Comparison of ENCODE assay signal across 8 cellular contexts in the genomic region with DNA sequence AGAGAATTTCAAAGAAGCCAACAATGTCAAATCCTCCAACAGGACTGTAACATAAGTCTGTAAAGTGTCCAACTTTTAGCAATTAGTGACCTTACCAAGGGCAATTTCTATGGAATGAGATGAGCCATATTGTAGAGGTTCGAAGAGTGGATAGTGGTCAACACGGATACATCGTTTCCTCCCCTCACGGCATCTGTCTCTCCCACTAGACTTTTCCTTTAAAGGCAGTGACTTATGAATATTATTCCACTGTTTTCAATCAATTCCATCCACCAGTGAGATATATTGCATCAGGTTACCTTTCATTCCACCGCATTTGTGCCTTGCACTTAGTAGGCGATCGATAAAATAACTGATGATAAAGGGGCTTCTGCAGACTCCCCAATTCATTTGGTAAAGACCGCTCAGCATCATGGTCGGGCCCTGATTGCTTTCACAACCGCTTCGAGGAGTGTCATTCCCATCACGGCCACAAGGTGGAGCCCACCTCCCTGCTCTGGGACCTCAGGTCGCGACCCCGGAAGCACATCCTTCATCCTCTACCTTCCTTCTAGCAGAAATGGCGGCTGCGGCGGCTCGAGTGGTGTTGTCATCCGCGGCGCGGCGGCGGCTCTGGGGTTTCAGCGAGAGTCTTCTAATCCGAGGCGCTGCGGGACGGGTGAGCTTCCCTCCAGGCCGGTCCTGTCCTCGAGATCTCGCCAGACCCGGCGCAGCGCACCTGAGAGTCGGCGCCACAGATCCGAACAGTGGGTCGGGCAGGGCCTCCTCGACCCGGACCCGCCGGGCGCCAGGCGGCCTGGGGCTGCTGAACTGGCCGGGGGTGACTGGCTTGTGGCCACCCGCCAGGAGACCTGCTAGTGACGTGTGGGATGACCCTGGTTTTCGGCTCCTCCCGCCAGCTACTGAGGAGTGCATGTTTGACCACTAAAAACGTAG. TPM values are rescaled to one million over a fixed set of nuclear protein-coding genes. Genes with fewer than 3 reads are reported as not detected.
DNase-seq lines count a peak whose midpoint lies in the region; ATAC-seq and TF ChIP-seq lines count a peak whose summit lies in the region.

A gene with protein sequence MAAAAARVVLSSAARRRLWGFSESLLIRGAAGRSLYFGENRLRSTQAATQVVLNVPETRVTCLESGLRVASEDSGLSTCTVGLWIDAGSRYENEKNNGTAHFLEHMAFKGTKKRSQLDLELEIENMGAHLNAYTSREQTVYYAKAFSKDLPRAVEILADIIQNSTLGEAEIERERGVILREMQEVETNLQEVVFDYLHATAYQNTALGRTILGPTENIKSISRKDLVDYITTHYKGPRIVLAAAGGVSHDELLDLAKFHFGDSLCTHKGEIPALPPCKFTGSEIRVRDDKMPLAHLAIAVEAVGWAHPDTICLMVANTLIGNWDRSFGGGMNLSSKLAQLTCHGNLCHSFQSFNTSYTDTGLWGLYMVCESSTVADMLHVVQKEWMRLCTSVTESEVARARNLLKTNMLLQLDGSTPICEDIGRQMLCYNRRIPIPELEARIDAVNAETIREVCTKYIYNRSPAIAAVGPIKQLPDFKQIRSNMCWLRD (plus strand): TSS at position 535 of the 936 bp plus-strand sequence. CDS start 25 bp downstream, at position 560.

- peak; percentile 70 for TF ChIP-seq RAD21 in Ishikawa (IDR thresholded peaks at IDR 0.05; ENCODE audit: low read depth)

- DNase-seq in DMS53 (lab: John Stamatoyannopoulos, UW): peak; percentile 97
- peak; percentile 29 for DNase-seq in OCI-M2 (lab: John Stamatoyannopoulos, UW; ENCODE audit: unreplicated experiment)
- peak; percentile 91 for DNase-seq in activated T-cell treated with anti-CD3 and anti-CD28 coated beads for 48 hours (ENCODE audit: low read depth)
- DNase-seq in epithelial cell of prostate (ENCODE audit: low read depth, low spot score): peak; percentile 40
- DNase-seq in mucosa of gallbladder (ENCODE audit: low spot score): peak; percentile 96
- peak; percentile 86 to 95 for DNase-seq in stimulated activated CD8-positive, alpha-beta memory T cell treated with anti-CD3 and anti-CD28 coated beads, Interleukin-4, amount 100 ng/mL, for 4 hours (ENCODE audit: low read depth in 2 of 2, low spot score in 1 of 2)

- peak within 1 kb of the TSS; percentile 66 for H3K27ac ChIP-seq in epithelial cell of prostate

- peak; percentile 97 for ATAC-seq in GM21576 (IDR thresholded peaks at IDR 0.05; ENCODE audit: unreplicated experiment)

- no peak for TF ChIP-seq EP300 in Ishikawa (IDR thresholded peaks at IDR 0.05; ENCODE audit: borderline replicate concordance)

TF ChIP-seq in Ishikawa, 13 proteins besides CTCF, POLR2A, EP300 and RAD21:
- TF ChIP-seq, protein P1, sequence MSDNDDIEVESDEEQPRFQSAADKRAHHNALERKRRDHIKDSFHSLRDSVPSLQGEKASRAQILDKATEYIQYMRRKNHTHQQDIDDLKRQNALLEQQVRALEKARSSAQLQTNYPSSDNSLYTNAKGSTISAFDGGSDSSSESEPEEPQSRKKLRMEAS (IDR thresholded peaks at IDR 0.05): peak; percentile 79
- TF ChIP-seq CEBPB (IDR thresholded peaks at IDR 0.05): peak; percentile 68; the same call in 1 of the 2 replicates
- TF ChIP-seq TCF12 (IDR thresholded peaks at IDR 0.05; ENCODE audit: low read depth): 0 out of 2 replicates have a peak, but pooled peaks have one; percentile 45
- TF ChIP-seq TAF1 (IDR thresholded peaks at IDR 0.05; ENCODE audit: low read depth): peak; percentile 94
- no peak for TF ChIP-seq ZBTB7A (IDR thresholded peaks at IDR 0.05; ENCODE audit: low read depth)
- peak; percentile 25; the same call in 1 of the 2 replicates for TF ChIP-seq TEAD4 (IDR thresholded peaks at IDR 0.05)
- TF ChIP-seq, protein P2, sequence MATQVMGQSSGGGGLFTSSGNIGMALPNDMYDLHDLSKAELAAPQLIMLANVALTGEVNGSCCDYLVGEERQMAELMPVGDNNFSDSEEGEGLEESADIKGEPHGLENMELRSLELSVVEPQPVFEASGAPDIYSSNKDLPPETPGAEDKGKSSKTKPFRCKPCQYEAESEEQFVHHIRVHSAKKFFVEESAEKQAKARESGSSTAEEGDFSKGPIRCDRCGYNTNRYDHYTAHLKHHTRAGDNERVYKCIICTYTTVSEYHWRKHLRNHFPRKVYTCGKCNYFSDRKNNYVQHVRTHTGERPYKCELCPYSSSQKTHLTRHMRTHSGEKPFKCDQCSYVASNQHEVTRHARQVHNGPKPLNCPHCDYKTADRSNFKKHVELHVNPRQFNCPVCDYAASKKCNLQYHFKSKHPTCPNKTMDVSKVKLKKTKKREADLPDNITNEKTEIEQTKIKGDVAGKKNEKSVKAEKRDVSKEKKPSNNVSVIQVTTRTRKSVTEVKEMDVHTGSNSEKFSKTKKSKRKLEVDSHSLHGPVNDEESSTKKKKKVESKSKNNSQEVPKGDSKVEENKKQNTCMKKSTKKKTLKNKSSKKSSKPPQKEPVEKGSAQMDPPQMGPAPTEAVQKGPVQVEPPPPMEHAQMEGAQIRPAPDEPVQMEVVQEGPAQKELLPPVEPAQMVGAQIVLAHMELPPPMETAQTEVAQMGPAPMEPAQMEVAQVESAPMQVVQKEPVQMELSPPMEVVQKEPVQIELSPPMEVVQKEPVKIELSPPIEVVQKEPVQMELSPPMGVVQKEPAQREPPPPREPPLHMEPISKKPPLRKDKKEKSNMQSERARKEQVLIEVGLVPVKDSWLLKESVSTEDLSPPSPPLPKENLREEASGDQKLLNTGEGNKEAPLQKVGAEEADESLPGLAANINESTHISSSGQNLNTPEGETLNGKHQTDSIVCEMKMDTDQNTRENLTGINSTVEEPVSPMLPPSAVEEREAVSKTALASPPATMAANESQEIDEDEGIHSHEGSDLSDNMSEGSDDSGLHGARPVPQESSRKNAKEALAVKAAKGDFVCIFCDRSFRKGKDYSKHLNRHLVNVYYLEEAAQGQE (IDR thresholded peaks at IDR 0.05; ENCODE audit: low read depth): no peak
- peak; percentile 97 for TF ChIP-seq YY1 (IDR thresholded peaks at IDR 0.05; ENCODE audit: low read depth)

RNA-seq across cellular contexts. Expression of the gene that starts here (rescaled TPM):
- total RNA-seq in mucosa of gallbladder: 50.8 TPM

Comparison
In these comparisons a context has a peak if more than half of its experiments do, and no peak if none do; other contexts are left out.
1. Peak in every context shown above with its lines: DNase-seq, ATAC-seq and H3K27ac ChIP-seq.
2. DNase-seq: peak in every context shown above with its lines; median percentile 97 in DMS53; 96 in mucosa of gallbladder; 91 in activated T-cell treated with anti-CD3 and anti-CD28 coated beads for 48 hours; 90 in stimulated activated CD8-positive, alpha-beta memory T cell treated with anti-CD3 and anti-CD28 coated beads, Interleukin-4, amount 100 ng/mL, for 4 hours; 40 in epithelial cell of prostate; 29 in OCI-M2.